ENCODE assay signal across 1 cellular context in genomic region chr5:174182111-174182510, GRCh38.
TF ChIP-seq lines count a peak whose summit lies in the region.

No MANE protein-coding gene starts in this region.

TF ChIP-seq in H1, 55 proteins besides CTCF, POLR2A, EP300 and RAD21:
- TF ChIP-seq YY1 (IDR thresholded peaks at IDR 0.05; ENCODE audit: low read depth, low read length) = no peak
- TF ChIP-seq USF2 (IDR thresholded peaks at IDR 0.05; ENCODE audit: low read length) = no peak
- TF ChIP-seq HDAC2 (IDR thresholded peaks at IDR 0.05; ENCODE audit: borderline replicate concordance in 1 of 2, low read depth in 2 of 2, low read length in 2 of 2) = no peak
- no peak for TF ChIP-seq CHD1 (IDR thresholded peaks at IDR 0.05; ENCODE audit: low read depth, low read length)
- no peak for TF ChIP-seq BRCA1 (IDR thresholded peaks at IDR 0.05; ENCODE audit: low read depth, low read length)
- no peak for TF ChIP-seq FOSL1 (IDR thresholded peaks at IDR 0.05; ENCODE audit: insufficient read depth, low read depth, low read length)
- no peak for TF ChIP-seq RNF2 (IDR thresholded peaks at IDR 0.05; ENCODE audit: borderline replicate concordance, low read depth, low read length, missing control alignments, poor library complexity, severe bottlenecking)
- TF ChIP-seq CEBPB (IDR thresholded peaks at IDR 0.05; ENCODE audit: low read depth, low read length) = no peak
- no peak for TF ChIP-seq EGR1 (IDR thresholded peaks at IDR 0.05; ENCODE audit: borderline replicate concordance, low read depth, low read length)
- no peak for TF ChIP-seq E2F6 (IDR thresholded peaks at IDR 0.05)
- TF ChIP-seq JUN (IDR thresholded peaks at IDR 0.05; ENCODE audit: low read depth, low read length) = no peak
- TF ChIP-seq TEAD4 (IDR thresholded peaks at IDR 0.05; ENCODE audit: low read depth, low read length) = no peak
- TF ChIP-seq KDM1A (IDR thresholded peaks at IDR 0.05; ENCODE audit: borderline replicate concordance, low read length) = no peak
- TF ChIP-seq HDAC6 (IDR thresholded peaks at IDR 0.05; ENCODE audit: low read depth, low read length) = no peak
- no peak for TF ChIP-seq NRF1 (IDR thresholded peaks at IDR 0.05; ENCODE audit: low read depth, low read length)
- TF ChIP-seq SRF (IDR thresholded peaks at IDR 0.05; ENCODE audit: low read depth, low read length) = no peak
- no peak for TF ChIP-seq CBX5 (IDR thresholded peaks at IDR 0.05; ENCODE audit: low read depth, low read length)
- no peak for TF ChIP-seq SIN3A (conservative IDR thresholded peaks at IDR 0.05 in 1 of 2, IDR thresholded peaks at IDR 0.05 in 1 of 2; ENCODE audit: low read depth in 1 of 2, low read length in 2 of 2)
- no peak for TF ChIP-seq MAFK (IDR thresholded peaks at IDR 0.05; ENCODE audit: low read depth, low read length)
TF ChIP-seq in H1: peak in this region for 0.
